Comparison of ENCODE assay signal across 19 cellular contexts in genomic region chr4:37719021-37719420, GRCh38.
"Had no signal": no experiment of that assay in that cellular context is flagged by ENCODE, and none has a peak within 500 bp of the region (broad histone marks: within the 10 kb centered on the region; RNA-seq: fewer than 3 reads in every experiment).

No MANE protein-coding gene starts in this region.

- H3K27me3 Mint-ChIP-seq: activated naive CD8-positive, alpha-beta T cell had no signal

- H3K36me3 ChIP-seq: uterus had no signal

- H3K27me3 ChIP-seq: body of pancreas, uterus had no signal

- DNase-seq: activated B cell treated with CpG ODN at 0.5 μM for 24 hours; activated CD4-positive, alpha-beta T cell treated with anti-CD3 and anti-CD28 coated beads for 48 hours; activated CD8-positive, alpha-beta memory T cell treated with anti-CD3 and anti-CD28 coated beads, Interleukin-2, amount 50 U/mL, for 4 hours; activated CD8-positive, alpha-beta T cell treated with anti-CD3 and anti-CD28 coated beads, Interleukin-2, amount 10 ng/mL, durations not matched to agents 7 days and 5 days; activated effector memory CD4-positive, alpha-beta T cell treated with anti-CD3 and anti-CD28 coated beads, Interleukin-2, amount 50 U/mL, for 16 hours; activated T-cell treated with anti-CD3 and anti-CD28 coated beads, Interleukin-2, amount 50 U/mL, for 48 hours; amniotic stem cell; body of pancreas; effector CD8-positive, alpha-beta T cell; foreskin melanocyte; naive thymus-derived CD4-positive, alpha-beta T cell; stimulated activated CD4-positive, alpha-beta T cell treated with anti-CD3 and anti-CD28 coated beads, Interleukin-2, amount 100 ng/mL, for 48 hours; uterus had no signal

- H3K4me1 Mint-ChIP-seq: central memory CD8-positive, alpha-beta T cell had no signal

- H3K36me3 Mint-ChIP-seq: activated naive CD8-positive, alpha-beta T cell; stimulated activated memory B cell treated with anti-CD40 and anti-IgM and Interleukin-4, amounts not matched to agents 10 μg/mL and 1 μg/mL and 100 μg/mL, for 72 hours had no signal

- H3K79me2 ChIP-seq: parathyroid adenoma had no signal

- H3K27ac ChIP-seq: body of pancreas, coronary artery, parathyroid adenoma, uterus had no signal

- H3K4me3 ChIP-seq: body of pancreas, coronary artery, uterus had no signal

- H2AFZ ChIP-seq: parathyroid adenoma had no signal

- H3K9ac ChIP-seq: parathyroid adenoma had no signal

- H3K9me3 ChIP-seq: body of pancreas, uterus had no signal

- H3K27ac Mint-ChIP-seq: activated B cell treated with CpG ODN at 0.5 μM for 24 hours; activated CD8-positive, alpha-beta T cell treated with anti-CD3 and anti-CD28 coated beads, Interleukin-2, amount 10 ng/mL, durations not matched to agents 7 days and 5 days; activated naive CD8-positive, alpha-beta T cell; naive thymus-derived CD4-positive, alpha-beta T cell; stimulated activated memory B cell treated with anti-CD40 and anti-IgM and Interleukin-4, amounts not matched to agents 10 μg/mL and 1 μg/mL and 100 μg/mL, for 72 hours had no signal

- H3K9me3 Mint-ChIP-seq: activated B cell treated with CpG ODN at 0.5 μM for 24 hours; central memory CD8-positive, alpha-beta T cell; stimulated activated memory B cell treated with anti-CD40 and anti-IgM and Interleukin-4, amounts not matched to agents 10 μg/mL and 1 μg/mL and 100 μg/mL, for 72 hours had no signal

- H3K4me3 Mint-ChIP-seq: activated B cell treated with CpG ODN at 0.5 μM for 24 hours; activated CD8-positive, alpha-beta T cell treated with anti-CD3 and anti-CD28 coated beads, Interleukin-2, amount 10 ng/mL, durations not matched to agents 7 days and 5 days; activated naive CD8-positive, alpha-beta T cell; central memory CD8-positive, alpha-beta T cell; naive thymus-derived CD4-positive, alpha-beta T cell; stimulated activated memory B cell treated with anti-CD40 and anti-IgM and Interleukin-4, amounts not matched to agents 10 μg/mL and 1 μg/mL and 100 μg/mL, for 72 hours had no signal

- ATAC-seq: activated CD8-positive, alpha-beta T cell treated with anti-CD3 and anti-CD28 coated beads, Interleukin-2, amount 10 ng/mL, durations not matched to agents 7 days and 5 days; body of pancreas; left lobe of liver; naive thymus-derived CD4-positive, alpha-beta T cell; stimulated activated memory B cell treated with anti-CD40 and anti-IgM and Interleukin-4, amounts not matched to agents 10 μg/mL and 1 μg/mL and 100 μg/mL, for 72 hours had no signal

- H3K4me1 ChIP-seq: parathyroid adenoma, uterus had no signal
